Comparison of ENCODE assay signal across 30 cellular contexts in the genomic region with DNA sequence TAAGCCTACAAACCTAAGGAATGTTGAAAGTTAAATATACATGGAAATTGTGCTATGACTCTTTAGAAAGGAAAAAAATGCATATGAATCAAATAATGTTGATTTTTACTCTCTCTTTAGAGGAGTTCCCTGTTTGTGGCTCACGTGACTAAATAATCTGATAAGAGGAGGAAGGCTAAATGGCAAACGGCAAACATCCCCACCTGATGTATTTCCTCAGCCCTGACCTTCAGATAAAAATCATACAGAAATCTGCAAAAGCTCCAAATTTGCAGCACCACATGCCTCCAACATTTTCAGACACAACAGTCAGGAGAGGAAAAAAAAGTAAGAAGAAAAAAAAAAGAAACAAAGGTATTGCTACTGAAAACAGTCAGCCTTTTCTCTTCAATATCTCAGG.
"Had no signal": no experiment of that assay in that cellular context is flagged by ENCODE, and none has a peak within 500 bp of the region (broad histone marks: within the 10 kb centered on the region; RNA-seq: fewer than 3 reads in every experiment).

No MANE protein-coding gene starts in this region.

- ATAC-seq: natural killer cell; psoas muscle; right cardiac atrium; right lobe of liver; stimulated activated naive CD8-positive, alpha-beta T cell treated with anti-CD3 and anti-CD28 coated beads, Interleukin-15, Interleukin-2, amounts not matched to agents 100 U/mL and 50 U/mL, for 24 hours; upper lobe of right lung had no signal

- H3K4me1 Mint-ChIP-seq: naive B cell; natural killer cell; nephron progenitor cell; stimulated activated memory B cell treated with anti-CD40 and anti-IgM and Interleukin-4, amounts not matched to agents 10 μg/mL and 1 μg/mL and 100 μg/mL, for 72 hours; stimulated activated naive CD8-positive, alpha-beta T cell treated with anti-CD3 and anti-CD28 coated beads, Interleukin-15, amount 100 ng/mL, for 72 hours had no signal

- H3K4me3 Mint-ChIP-seq: naive B cell; natural killer cell; nephron progenitor cell; neural progenitor cell; stimulated activated memory B cell treated with anti-CD40 and anti-IgM and Interleukin-4, amounts not matched to agents 10 μg/mL and 1 μg/mL and 100 μg/mL, for 72 hours; stimulated activated naive CD8-positive, alpha-beta T cell treated with anti-CD3 and anti-CD28 coated beads, Interleukin-15, amount 100 ng/mL, for 72 hours; type B pancreatic cell had no signal

- H3K27ac Mint-ChIP-seq: naive B cell; natural killer cell; nephron progenitor cell; neural progenitor cell; progenitor cell of endocrine pancreas; stimulated activated memory B cell treated with anti-CD40 and anti-IgM and Interleukin-4, amounts not matched to agents 10 μg/mL and 1 μg/mL and 100 μg/mL, for 72 hours; stimulated activated naive CD8-positive, alpha-beta T cell treated with anti-CD3 and anti-CD28 coated beads, Interleukin-15, amount 100 ng/mL, for 72 hours; type B pancreatic cell had no signal

- FAIRE-seq: small intestine had no signal

- H3K36me3 Mint-ChIP-seq: naive B cell; natural killer cell; neural progenitor cell; stimulated activated memory B cell treated with anti-CD40 and anti-IgM and Interleukin-4, amounts not matched to agents 10 μg/mL and 1 μg/mL and 100 μg/mL, for 72 hours; type B pancreatic cell had no signal

- H2AFZ ChIP-seq: neural progenitor cell, parathyroid adenoma had no signal

- H3K27me3 Mint-ChIP-seq: stimulated activated memory B cell treated with anti-CD40 and anti-IgM and Interleukin-4, amounts not matched to agents 10 μg/mL and 1 μg/mL and 100 μg/mL, for 72 hours; stimulated activated naive CD8-positive, alpha-beta T cell treated with anti-CD3 and anti-CD28 coated beads, Interleukin-15, amount 100 ng/mL, for 72 hours; type B pancreatic cell had no signal

- H3K27ac ChIP-seq: neural progenitor cell, ovary, parathyroid adenoma, psoas muscle, right lobe of liver, sigmoid colon, suprapubic skin, testis, tibial artery, transverse colon, upper lobe of right lung, uterus had no signal

- H3K9me3 ChIP-seq: ovary, psoas muscle, right lobe of liver, sigmoid colon, suprapubic skin, testis, tibial artery, transverse colon, upper lobe of right lung, uterus had no signal

- H3K4me3 ChIP-seq: neural progenitor cell, ovary, psoas muscle, right lobe of liver, sigmoid colon, suprapubic skin, testis, tibial artery, transverse colon, upper lobe of right lung, uterus had no signal

- H3K79me2 ChIP-seq: parathyroid adenoma had no signal

- DNase-seq: naive B cell; natural killer cell; nephron progenitor cell; occipital lobe; ovary; posterior cingulate gyrus; psoas muscle; right cardiac atrium; right lobe of liver; sigmoid colon; small intestine; stimulated activated CD4-positive, alpha-beta T cell treated with anti-CD3 and anti-CD28 coated beads, Interleukin-15, amount 100 ng/mL, for 24 hours; stimulated activated CD4-positive, alpha-beta T cell treated with anti-CD3 and anti-CD28 coated beads, Interleukin-4, amount 100 ng/mL, for 1 hour; stimulated activated CD4-positive, alpha-beta T cell treated with anti-CD3 and anti-CD28 coated beads, Interleukin-4, amount 100 ng/mL, for 4 hours; stimulated activated CD8-positive, alpha-beta memory T cell treated with anti-CD3 and anti-CD28 coated beads, Interleukin-4, amount 100 ng/mL, for 48 hours; stimulated activated naive CD4-positive, alpha-beta T cell; stimulated activated naive CD8-positive, alpha-beta T cell treated with anti-CD3 and anti-CD28 coated beads, Interleukin-15, amount 100 ng/mL, for 72 hours; stimulated activated naive CD8-positive, alpha-beta T cell treated with anti-CD3 and anti-CD28 coated beads, Interleukin-15, Interleukin-2, amounts not matched to agents 100 U/mL and 50 U/mL, for 24 hours; substantia nigra; testis; tibial artery; transverse colon; upper lobe of right lung; uterus had no signal

- H3K4me2 ChIP-seq: neural progenitor cell had no signal

- H3K36me3 ChIP-seq: neural progenitor cell, ovary, right lobe of liver, sigmoid colon, suprapubic skin, tibial artery, transverse colon, upper lobe of right lung, uterus had no signal

- H3K9me3 Mint-ChIP-seq: naive B cell; natural killer cell; nephron progenitor cell; neural progenitor cell; stimulated activated memory B cell treated with anti-CD40 and anti-IgM and Interleukin-4, amounts not matched to agents 10 μg/mL and 1 μg/mL and 100 μg/mL, for 72 hours; stimulated activated naive CD8-positive, alpha-beta T cell treated with anti-CD3 and anti-CD28 coated beads, Interleukin-15, amount 100 ng/mL, for 72 hours; type B pancreatic cell had no signal

- H3K4me1 ChIP-seq: neural progenitor cell, parathyroid adenoma, psoas muscle, right lobe of liver, sigmoid colon, suprapubic skin, testis, tibial artery, upper lobe of right lung, uterus had no signal

- H3K9ac ChIP-seq: neural progenitor cell, parathyroid adenoma had no signal

- H3K27me3 ChIP-seq: neural progenitor cell, ovary, right lobe of liver, sigmoid colon, testis, tibial artery, transverse colon, uterus had no signal
